In genomic region chr3:111831840-111832239, GRCh38 we compare ENCODE assay signal across 1 cellular context.
TF ChIP-seq lines count a peak whose summit lies in the region.

No MANE protein-coding gene starts in this region.

TF ChIP-seq in GM23338, 12 proteins besides CTCF, POLR2A, EP300 and RAD21 (continued from another document):
- TF ChIP-seq ZNF331 (CRISPR knock-in tag; IDR thresholded peaks at IDR 0.05; ENCODE audit: low read depth) (no peak), NANOG (IDR thresholded peaks at IDR 0.05; ENCODE audit: borderline replicate concordance) (no peak), EZH2phosphoT487 (IDR thresholded peaks at IDR 0.05; ENCODE audit: unreplicated experiment) (no peak)
- TF ChIP-seq, protein P1, sequence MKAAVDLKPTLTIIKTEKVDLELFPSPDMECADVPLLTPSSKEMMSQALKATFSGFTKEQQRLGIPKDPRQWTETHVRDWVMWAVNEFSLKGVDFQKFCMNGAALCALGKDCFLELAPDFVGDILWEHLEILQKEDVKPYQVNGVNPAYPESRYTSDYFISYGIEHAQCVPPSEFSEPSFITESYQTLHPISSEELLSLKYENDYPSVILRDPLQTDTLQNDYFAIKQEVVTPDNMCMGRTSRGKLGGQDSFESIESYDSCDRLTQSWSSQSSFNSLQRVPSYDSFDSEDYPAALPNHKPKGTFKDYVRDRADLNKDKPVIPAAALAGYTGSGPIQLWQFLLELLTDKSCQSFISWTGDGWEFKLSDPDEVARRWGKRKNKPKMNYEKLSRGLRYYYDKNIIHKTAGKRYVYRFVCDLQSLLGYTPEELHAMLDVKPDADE (IDR thresholded peaks at IDR 0.05): no peak
